ENCODE assay signal across 1 cellular context in the genomic region with DNA sequence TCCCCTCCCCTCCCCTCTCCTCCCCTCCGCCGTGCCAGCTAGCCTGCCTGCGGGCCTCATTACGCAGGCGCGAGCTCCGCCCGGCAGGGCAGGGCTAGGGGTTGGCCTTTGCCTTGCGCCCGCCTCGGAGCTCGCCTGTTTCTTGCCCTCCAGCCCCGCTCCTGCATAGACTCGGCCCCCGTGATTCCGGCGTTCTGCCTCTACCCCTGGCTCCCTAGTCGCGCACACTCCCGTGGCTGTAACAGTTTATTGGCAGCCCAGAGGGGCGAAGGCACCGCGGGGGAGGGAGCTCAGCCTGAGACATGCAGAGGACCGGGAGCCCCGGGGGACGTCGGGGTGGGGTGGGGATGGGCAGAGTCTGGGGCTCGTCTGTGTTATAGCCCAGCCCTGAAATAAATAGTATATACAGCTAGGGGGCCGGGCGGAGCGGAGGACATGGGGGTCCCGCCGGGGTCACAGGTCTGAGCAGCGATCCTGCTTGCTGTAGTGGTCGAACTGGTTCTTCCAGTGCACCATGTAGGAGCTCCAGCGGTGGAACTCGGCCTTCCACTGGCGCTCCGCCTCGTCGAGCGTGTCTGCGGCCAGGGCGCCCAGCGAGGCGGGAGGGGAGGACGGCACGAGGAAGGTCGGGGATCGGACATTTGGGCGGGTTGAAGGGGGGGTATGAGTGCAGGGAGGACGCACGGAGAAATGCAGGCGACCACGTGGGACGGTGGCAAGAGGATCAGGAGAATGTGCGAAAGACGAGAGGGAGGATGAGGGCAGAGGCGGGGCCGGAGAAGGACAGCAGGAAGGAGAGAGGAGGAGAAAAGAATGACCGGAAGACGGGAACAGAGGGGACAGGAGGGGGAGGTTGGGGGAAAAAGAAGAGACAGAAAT.
TF ChIP-seq lines count a peak whose summit lies in the region.

No MANE protein-coding gene starts in this region.

TF ChIP-seq in HepG2, 621 proteins besides CTCF, POLR2A, EP300 and RAD21 (continued from another document and continues in another):
- TF ChIP-seq, protein P1, sequence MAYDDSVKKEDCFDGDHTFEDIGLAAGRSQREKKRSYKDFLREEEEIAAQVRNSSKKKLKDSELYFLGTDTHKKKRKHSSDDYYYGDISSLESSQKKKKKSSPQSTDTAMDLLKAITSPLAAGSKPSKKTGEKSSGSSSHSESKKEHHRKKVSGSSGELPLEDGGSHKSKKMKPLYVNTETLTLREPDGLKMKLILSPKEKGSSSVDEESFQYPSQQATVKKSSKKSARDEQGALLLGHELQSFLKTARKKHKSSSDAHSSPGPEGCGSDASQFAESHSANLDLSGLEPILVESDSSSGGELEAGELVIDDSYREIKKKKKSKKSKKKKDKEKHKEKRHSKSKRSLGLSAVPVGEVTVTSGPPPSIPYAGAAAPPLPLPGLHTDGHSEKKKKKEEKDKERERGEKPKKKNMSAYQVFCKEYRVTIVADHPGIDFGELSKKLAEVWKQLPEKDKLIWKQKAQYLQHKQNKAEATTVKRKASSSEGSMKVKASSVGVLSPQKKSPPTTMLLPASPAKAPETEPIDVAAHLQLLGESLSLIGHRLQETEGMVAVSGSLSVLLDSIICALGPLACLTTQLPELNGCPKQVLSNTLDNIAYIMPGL (CRISPR knock-in tag; IDR thresholded peaks at IDR 0.05; ENCODE audit: borderline replicate concordance in 1 of 2, low read depth in 1 of 2) = peak; percentile 60 to 61; a peak in 3 of 4 replicates
- TF ChIP-seq, protein P2, sequence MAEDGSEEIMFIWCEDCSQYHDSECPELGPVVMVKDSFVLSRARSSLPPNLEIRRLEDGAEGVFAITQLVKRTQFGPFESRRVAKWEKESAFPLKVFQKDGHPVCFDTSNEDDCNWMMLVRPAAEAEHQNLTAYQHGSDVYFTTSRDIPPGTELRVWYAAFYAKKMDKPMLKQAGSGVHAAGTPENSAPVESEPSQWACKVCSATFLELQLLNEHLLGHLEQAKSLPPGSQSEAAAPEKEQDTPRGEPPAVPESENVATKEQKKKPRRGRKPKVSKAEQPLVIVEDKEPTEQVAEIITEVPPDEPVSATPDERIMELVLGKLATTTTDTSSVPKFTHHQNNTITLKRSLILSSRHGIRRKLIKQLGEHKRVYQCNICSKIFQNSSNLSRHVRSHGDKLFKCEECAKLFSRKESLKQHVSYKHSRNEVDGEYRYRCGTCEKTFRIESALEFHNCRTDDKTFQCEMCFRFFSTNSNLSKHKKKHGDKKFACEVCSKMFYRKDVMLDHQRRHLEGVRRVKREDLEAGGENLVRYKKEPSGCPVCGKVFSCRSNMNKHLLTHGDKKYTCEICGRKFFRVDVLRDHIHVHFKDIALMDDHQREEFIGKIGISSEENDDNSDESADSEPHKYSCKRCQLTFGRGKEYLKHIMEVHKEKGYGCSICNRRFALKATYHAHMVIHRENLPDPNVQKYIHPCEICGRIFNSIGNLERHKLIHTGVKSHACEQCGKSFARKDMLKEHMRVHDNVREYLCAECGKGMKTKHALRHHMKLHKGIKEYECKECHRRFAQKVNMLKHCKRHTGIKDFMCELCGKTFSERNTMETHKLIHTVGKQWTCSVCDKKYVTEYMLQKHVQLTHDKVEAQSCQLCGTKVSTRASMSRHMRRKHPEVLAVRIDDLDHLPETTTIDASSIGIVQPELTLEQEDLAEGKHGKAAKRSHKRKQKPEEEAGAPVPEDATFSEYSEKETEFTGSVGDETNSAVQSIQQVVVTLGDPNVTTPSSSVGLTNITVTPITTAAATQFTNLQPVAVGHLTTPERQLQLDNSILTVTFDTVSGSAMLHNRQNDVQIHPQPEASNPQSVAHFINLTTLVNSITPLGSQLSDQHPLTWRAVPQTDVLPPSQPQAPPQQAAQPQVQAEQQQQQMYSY (CRISPR knock-in tag; IDR thresholded peaks at IDR 0.05) = peak; percentile 35; the same call in 1 of the 2 replicates
- TF ChIP-seq ESRRA (CRISPR knock-in tag; IDR thresholded peaks at IDR 0.05; ENCODE audit: low read depth) (0 out of 2 replicates have a peak, but pooled peaks have one; percentile 51), IKZF1 (IDR thresholded peaks at IDR 0.05) (no peak), RXRA (CRISPR knock-in tag; IDR thresholded peaks at IDR 0.05) (peak; percentile 58; the same call in 1 of the 2 replicates), ZNF510 (CRISPR knock-in tag; IDR thresholded peaks at IDR 0.05; ENCODE audit: low read depth) (peak; percentile 40; the same call in 1 of the 2 replicates), TRIM24 (CRISPR knock-in tag; IDR thresholded peaks at IDR 0.05) (no peak), ZNF883 (CRISPR knock-in tag; IDR thresholded peaks at IDR 0.05; ENCODE audit: not compliant biosample characterization) (peak; percentile 39), AGO1 (IDR thresholded peaks at IDR 0.05; ENCODE audit: low read depth, low read length, poor library complexity, severe bottlenecking) (peak; percentile 23), ZNF260 (CRISPR knock-in tag; IDR thresholded peaks at IDR 0.05; ENCODE audit: borderline replicate concordance, low read depth) (no peak), IRX3 (CRISPR knock-in tag; IDR thresholded peaks at IDR 0.05; ENCODE audit: borderline replicate concordance, low read depth) (0 out of 2 replicates have a peak, but pooled peaks have one; percentile 40), ZNF552 (CRISPR knock-in tag; IDR thresholded peaks at IDR 0.05; ENCODE audit: borderline replicate concordance) (no peak), TBX2 (CRISPR knock-in tag; IDR thresholded peaks at IDR 0.05; ENCODE audit: borderline replicate concordance) (0 out of 2 replicates have a peak, but pooled peaks have one; percentile 37), ERF (CRISPR knock-in tag; IDR thresholded peaks at IDR 0.05) (peak; percentile 44; the same call in 1 of the 2 replicates), ZNF589 (CRISPR knock-in tag; conservative IDR thresholded peaks at IDR 0.05) (peak; percentile 75; the same call in 1 of the 2 replicates), YEATS4 (CRISPR knock-in tag; IDR thresholded peaks at IDR 0.05; ENCODE audit: borderline replicate concordance) (no peak; the same call in 1 of the 2 replicates), TARDBP (CRISPR knock-in tag; IDR thresholded peaks at IDR 0.05) (0 out of 2 replicates have a peak, but pooled peaks have one; percentile 20), ZNF354B (CRISPR knock-in tag; IDR thresholded peaks at IDR 0.05) (0 out of 2 replicates have a peak, but pooled peaks have one; percentile 1), PITX1 (CRISPR knock-in tag; IDR thresholded peaks at IDR 0.05) (0 out of 2 replicates have a peak, but pooled peaks have one; percentile 26), ATAD3A (CRISPR knock-in tag; IDR thresholded peaks at IDR 0.05) (no peak), ZNF253 (CRISPR knock-in tag; IDR thresholded peaks at IDR 0.05; ENCODE audit: borderline replicate concordance) (peak; percentile 57), REPIN1 (CRISPR knock-in tag; IDR thresholded peaks at IDR 0.05; ENCODE audit: borderline replicate concordance, low read depth) (0 out of 2 replicates have a peak, but pooled peaks have one; percentile 17)
- TF ChIP-seq, protein P3, sequence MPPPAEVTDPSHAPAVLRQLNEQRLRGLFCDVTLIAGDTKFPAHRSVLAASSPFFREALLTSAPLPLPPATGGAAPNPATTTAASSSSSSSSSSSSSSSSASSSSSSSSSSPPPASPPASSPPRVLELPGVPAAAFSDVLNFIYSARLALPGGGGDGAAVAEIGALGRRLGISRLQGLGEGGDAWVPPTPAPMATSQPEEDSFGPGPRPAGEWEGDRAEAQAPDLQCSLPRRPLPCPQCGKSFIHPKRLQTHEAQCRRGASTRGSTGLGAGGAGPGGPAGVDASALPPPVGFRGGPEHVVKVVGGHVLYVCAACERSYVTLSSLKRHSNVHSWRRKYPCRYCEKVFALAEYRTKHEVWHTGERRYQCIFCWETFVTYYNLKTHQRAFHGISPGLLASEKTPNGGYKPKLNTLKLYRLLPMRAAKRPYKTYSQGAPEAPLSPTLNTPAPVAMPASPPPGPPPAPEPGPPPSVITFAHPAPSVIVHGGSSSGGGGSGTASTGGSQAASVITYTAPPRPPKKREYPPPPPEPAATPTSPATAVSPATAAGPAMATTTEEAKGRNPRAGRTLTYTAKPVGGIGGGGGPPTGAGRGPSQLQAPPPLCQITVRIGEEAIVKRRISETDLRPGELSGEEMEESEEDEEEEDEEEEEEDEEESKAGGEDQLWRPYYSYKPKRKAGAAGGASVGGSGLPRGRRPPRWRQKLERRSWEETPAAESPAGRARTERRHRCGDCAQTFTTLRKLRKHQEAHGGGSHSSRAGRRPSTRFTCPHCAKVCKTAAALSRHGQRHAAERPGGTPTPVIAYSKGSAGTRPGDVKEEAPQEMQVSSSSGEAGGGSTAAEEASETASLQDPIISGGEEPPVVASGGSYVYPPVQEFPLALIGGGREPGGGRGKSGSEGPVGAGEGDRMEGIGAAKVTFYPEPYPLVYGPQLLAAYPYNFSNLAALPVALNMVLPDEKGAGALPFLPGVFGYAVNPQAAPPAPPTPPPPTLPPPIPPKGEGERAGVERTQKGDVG (CRISPR knock-in tag; IDR thresholded peaks at IDR 0.05; ENCODE audit: borderline replicate concordance) = no peak
- TF ChIP-seq, protein P4, sequence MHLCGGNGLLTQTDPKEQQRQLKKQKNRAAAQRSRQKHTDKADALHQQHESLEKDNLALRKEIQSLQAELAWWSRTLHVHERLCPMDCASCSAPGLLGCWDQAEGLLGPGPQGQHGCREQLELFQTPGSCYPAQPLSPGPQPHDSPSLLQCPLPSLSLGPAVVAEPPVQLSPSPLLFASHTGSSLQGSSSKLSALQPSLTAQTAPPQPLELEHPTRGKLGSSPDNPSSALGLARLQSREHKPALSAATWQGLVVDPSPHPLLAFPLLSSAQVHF (CRISPR knock-in tag; IDR thresholded peaks at IDR 0.05) = peak; percentile 91; the same call in 1 of the 2 replicates
- TF ChIP-seq, protein P5, sequence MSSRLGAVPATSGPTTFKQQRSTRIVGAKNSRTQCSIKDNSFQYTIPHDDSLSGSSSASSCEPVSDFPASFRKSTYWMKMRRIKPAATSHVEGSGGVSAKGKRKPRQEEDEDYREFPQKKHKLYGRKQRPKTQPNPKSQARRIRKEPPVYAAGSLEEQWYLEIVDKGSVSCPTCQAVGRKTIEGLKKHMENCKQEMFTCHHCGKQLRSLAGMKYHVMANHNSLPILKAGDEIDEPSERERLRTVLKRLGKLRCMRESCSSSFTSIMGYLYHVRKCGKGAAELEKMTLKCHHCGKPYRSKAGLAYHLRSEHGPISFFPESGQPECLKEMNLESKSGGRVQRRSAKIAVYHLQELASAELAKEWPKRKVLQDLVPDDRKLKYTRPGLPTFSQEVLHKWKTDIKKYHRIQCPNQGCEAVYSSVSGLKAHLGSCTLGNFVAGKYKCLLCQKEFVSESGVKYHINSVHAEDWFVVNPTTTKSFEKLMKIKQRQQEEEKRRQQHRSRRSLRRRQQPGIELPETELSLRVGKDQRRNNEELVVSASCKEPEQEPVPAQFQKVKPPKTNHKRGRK (CRISPR knock-in tag; IDR thresholded peaks at IDR 0.05) = 0 out of 2 replicates have a peak, but pooled peaks have one; percentile 19
- TF ChIP-seq, protein P6, sequence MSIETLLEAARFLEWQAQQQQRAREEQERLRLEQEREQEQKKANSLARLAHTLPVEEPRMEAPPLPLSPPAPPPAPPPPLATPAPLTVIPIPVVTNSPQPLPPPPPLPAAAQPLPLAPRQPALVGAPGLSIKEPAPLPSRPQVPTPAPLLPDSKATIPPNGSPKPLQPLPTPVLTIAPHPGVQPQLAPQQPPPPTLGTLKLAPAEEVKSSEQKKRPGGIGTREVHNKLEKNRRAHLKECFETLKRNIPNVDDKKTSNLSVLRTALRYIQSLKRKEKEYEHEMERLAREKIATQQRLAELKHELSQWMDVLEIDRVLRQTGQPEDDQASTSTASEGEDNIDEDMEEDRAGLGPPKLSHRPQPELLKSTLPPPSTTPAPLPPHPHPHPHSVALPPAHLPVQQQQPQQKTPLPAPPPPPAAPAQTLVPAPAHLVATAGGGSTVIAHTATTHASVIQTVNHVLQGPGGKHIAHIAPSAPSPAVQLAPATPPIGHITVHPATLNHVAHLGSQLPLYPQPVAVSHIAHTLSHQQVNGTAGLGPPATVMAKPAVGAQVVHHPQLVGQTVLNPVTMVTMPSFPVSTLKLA (IDR thresholded peaks at IDR 0.05) = peak; percentile 68
- TF ChIP-seq, protein P7, sequence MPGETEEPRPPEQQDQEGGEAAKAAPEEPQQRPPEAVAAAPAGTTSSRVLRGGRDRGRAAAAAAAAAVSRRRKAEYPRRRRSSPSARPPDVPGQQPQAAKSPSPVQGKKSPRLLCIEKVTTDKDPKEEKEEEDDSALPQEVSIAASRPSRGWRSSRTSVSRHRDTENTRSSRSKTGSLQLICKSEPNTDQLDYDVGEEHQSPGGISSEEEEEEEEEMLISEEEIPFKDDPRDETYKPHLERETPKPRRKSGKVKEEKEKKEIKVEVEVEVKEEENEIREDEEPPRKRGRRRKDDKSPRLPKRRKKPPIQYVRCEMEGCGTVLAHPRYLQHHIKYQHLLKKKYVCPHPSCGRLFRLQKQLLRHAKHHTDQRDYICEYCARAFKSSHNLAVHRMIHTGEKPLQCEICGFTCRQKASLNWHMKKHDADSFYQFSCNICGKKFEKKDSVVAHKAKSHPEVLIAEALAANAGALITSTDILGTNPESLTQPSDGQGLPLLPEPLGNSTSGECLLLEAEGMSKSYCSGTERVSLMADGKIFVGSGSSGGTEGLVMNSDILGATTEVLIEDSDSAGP (CRISPR knock-in tag; IDR thresholded peaks at IDR 0.05; ENCODE audit: borderline replicate concordance) = peak; percentile 26
- TF ChIP-seq, protein P8, sequence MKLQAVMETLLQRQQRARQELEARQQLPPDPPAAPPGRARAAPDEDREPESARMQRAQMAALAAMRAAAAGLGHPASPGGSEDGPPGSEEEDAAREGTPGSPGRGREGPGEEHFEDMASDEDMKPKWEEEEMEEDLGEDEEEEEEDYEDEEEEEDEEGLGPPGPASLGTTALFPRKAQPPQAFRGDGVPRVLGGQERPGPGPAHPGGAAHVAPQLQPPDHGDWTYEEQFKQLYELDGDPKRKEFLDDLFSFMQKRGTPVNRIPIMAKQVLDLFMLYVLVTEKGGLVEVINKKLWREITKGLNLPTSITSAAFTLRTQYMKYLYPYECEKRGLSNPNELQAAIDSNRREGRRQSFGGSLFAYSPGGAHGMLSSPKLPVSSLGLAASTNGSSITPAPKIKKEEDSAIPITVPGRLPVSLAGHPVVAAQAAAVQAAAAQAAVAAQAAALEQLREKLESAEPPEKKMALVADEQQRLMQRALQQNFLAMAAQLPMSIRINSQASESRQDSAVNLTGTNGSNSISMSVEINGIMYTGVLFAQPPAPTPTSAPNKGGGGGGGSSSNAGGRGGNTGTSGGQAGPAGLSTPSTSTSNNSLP (IDR thresholded peaks at IDR 0.05; ENCODE audit: low read depth, low read length) = no peak
- TF ChIP-seq, protein P9, sequence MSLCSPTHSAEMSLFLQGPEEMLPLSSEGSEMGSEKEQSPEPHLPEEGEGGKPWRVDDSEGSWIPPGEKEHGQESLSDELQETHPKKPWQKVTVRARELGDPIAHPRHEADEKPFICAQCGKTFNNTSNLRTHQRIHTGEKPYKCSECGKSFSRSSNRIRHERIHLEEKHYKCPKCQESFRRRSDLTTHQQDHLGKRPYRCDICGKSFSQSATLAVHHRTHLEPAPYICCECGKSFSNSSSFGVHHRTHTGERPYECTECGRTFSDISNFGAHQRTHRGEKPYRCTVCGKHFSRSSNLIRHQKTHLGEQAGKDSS (CRISPR knock-in tag; IDR thresholded peaks at IDR 0.05; ENCODE audit: borderline replicate concordance, low read depth) = peak; percentile 87; the same call in 1 of the 2 replicates
- TF ChIP-seq, protein P10, sequence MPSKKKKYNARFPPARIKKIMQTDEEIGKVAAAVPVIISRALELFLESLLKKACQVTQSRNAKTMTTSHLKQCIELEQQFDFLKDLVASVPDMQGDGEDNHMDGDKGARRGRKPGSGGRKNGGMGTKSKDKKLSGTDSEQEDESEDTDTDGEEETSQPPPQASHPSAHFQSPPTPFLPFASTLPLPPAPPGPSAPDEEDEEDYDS (CRISPR knock-in tag; IDR thresholded peaks at IDR 0.05) = peak; percentile 78
